ENCODE assay signal across 14 cellular contexts in genomic region chr16:85302848-85303353, GRCh38.
DNase-seq lines count a peak whose midpoint lies in the region; ATAC-seq, FAIRE-seq and TF ChIP-seq lines count a peak whose summit lies in the region.
"Had no signal": no experiment of that assay in that cellular context is flagged by ENCODE, and none has a peak within 500 bp of the region (broad histone marks: within the 10 kb centered on the region; RNA-seq: fewer than 3 reads in every experiment).

No MANE protein-coding gene starts in this region.

- H3K27ac ChIP-seq in hepatocyte = no peak overlapping the region
- H3K27ac ChIP-seq: HL-60, vagina had no signal

- peaks cover 44% of the 10 kb centered on the region for H3K4me1 ChIP-seq in hepatocyte (ENCODE audit: insufficient read depth)

- no peak for TF ChIP-seq CTCF in hepatocyte (IDR thresholded peaks at IDR 0.05; ENCODE audit: poor library complexity)

- peak overlapping the region; percentile 68 for H3K4me2 ChIP-seq in hepatocyte

- FAIRE-seq in urothelium cell line (lab: Jason Lieb, UNC) = no peak

- no peaks in the 10 kb centered on the region for H3K36me3 ChIP-seq in hepatocyte (replicated peaks; ENCODE audit: insufficient read depth, low read depth)
- H3K36me3 ChIP-seq: MG63, vagina had no signal

- ATAC-seq in T-cell (replicated peaks in 1 of 4) (no peak), HG03460 (IDR thresholded peaks at IDR 0.05; ENCODE audit: unreplicated experiment) (no peak), GM18505 (IDR thresholded peaks at IDR 0.05; ENCODE audit: unreplicated experiment) (no peak), HG02678 (IDR thresholded peaks at IDR 0.05; ENCODE audit: unreplicated experiment) (no peak)
- ATAC-seq: SK-N-SH treated with all-trans-retinoic acid at 6 μM for 48 hours had no signal

- H3K4me1 Mint-ChIP-seq in T-cell = peaks cover 27 to 35% (median 29%) of the 10 kb centered on the region in 3 donors

- peaks cover 5% of the 10 kb centered on the region for H3K79me2 ChIP-seq in hepatocyte

- no peaks in the 10 kb centered on the region for H4K20me1 ChIP-seq in hepatocyte (ENCODE audit: insufficient read depth, poor library complexity, severe bottlenecking)

- no peaks in the 10 kb centered on the region for H3K36me3 Mint-ChIP-seq in T-cell
- H3K36me3 Mint-ChIP-seq: brain had no signal

- H3K27ac Mint-ChIP-seq in T-cell = no peak overlapping the region

- no peak overlapping the region for H3K4me3 ChIP-seq in hepatocyte
- H3K4me3 ChIP-seq: MG63, vagina had no signal

- TF ChIP-seq POLR2A in GM18505 (IDR thresholded peaks at IDR 0.05; ENCODE audit: borderline replicate concordance, extremely low read depth, insufficient read depth, insufficient read length) = no peak

- H3K27me3 Mint-ChIP-seq in T-cell = peaks cover 0 to 11% of the 10 kb centered on the region in 2 donors

- 68% methylated on average over 26 of the region's 26 CpGs for WGBS in hepatocyte (ENCODE audit: low lambda C conversion rate, missing lambda C conversion rate)

- H3K9me3 Mint-ChIP-seq in T-cell = no peaks in the 10 kb centered on the region
- H3K9me3 Mint-ChIP-seq: brain had no signal

- peak; percentile 11 for DNase-seq in stimulated activated CD4-positive, alpha-beta T cell treated with anti-CD3 and anti-CD28 coated beads, Interleukin-15, amount 100 ng/mL, for 24 hours
- no peak for DNase-seq in stimulated activated CD4-positive, alpha-beta T cell treated with anti-CD3 and anti-CD28 coated beads, Interleukin-12 subunit alpha, Interleukin-12 subunit beta, amount 100 ng/mL, for 4 hours
- no peak for DNase-seq in T-cell
- no peak for DNase-seq in hepatocyte (ENCODE audit: low spot score)
- peak; percentile 25 for DNase-seq in urothelium cell line (ENCODE audit: low spot score)
- DNase-seq: foreskin melanocyte, MG63 had no signal

- peak overlapping the region in 2 of 3 donors; percentile 53 to 58 for H3K4me3 Mint-ChIP-seq in T-cell

- CTCF ChIA-PET in T-cell (lab: Charles Lee) = interaction anchor here in 1 of 2 donors (0.9 kb wide), 1 partner anchor 35 kb away, joined by 3 read pairs; no protein-coding TSS in a partner anchor

- POLR2A ChIA-PET in T-cell (lab: Charles Lee) = no interaction called here

- H3K9me3 ChIP-seq in hepatocyte (ENCODE audit: low read depth) = no peaks in the 10 kb centered on the region
- H3K9me3 ChIP-seq: MG63, vagina had no signal

- no peaks in the 10 kb centered on the region for H3K9me2 ChIP-seq in hepatocyte (replicated peaks; ENCODE audit: insufficient read depth)

- H3K27me3 ChIP-seq in hepatocyte = no peaks in the 10 kb centered on the region
- H3K27me3 ChIP-seq: MG63, vagina had no signal

- no peak overlapping the region for H2AFZ ChIP-seq in hepatocyte

Comparison
In these comparisons a context has a peak if more than half of its experiments do, and no peak if none do; other contexts are left out.
1. DNase-seq: peak in stimulated activated CD4-positive, alpha-beta T cell treated with anti-CD3 and anti-CD28 coated beads, Interleukin-15, amount 100 ng/mL, for 24 hours (single experiment) and urothelium cell line (single experiment); none in stimulated activated CD4-positive, alpha-beta T cell treated with anti-CD3 and anti-CD28 coated beads, Interleukin-12 subunit alpha, Interleukin-12 subunit beta, amount 100 ng/mL, for 4 hours (single experiment), T-cell (0 of 34) and hepatocyte (single experiment).